In the genomic region with DNA sequence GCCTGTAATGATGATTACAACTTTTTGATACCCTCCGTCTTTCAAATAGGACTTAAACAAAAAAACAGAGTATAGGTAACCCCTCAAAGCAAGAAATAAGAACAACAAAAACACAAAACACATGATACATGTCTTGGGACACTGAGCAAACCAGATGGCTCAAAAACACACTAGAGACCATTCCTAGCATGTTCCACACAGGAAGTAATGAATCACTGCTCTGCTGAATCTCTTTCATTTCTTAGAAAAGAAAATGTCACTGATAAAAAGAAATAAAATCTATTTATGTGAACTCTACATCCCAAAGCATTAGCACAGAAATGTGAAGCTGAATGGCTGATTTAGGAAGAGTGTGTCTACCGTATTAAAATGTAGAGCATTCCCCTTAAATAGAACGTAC, we compare ENCODE assay signal across 21 cellular contexts.
DNase-seq lines count a peak whose midpoint lies in the region; ATAC-seq and TF ChIP-seq lines count a peak whose summit lies in the region.
"Had no signal": no experiment of that assay in that cellular context is flagged by ENCODE, and none has a peak within 500 bp of the region (broad histone marks: within the 10 kb centered on the region; RNA-seq: fewer than 3 reads in every experiment).

No MANE protein-coding gene starts in this region.

- H3K27me3 ChIP-seq in A673 (replicated peaks; ENCODE audit: insufficient read depth, low read depth, low read length, poor library complexity) (no peaks in the 10 kb centered on the region), GM23248 (replicated peaks; ENCODE audit: insufficient read depth) (no peaks in the 10 kb centered on the region), brain microvascular endothelial cell (replicated peaks) (no peaks in the 10 kb centered on the region), foreskin keratinocyte (no peaks in the 10 kb centered on the region)
- H3K27me3 ChIP-seq: gastrocnemius medialis, transverse colon had no signal

- H3K4me3 Mint-ChIP-seq in activated T-cell treated with anti-CD3 and anti-CD28 coated beads, Interleukin-2, amount 50 U/mL, for 24 hours = no peak overlapping the region
- H3K4me3 Mint-ChIP-seq: activated CD4-positive, alpha-beta memory T cell treated with anti-CD3 and anti-CD28 coated beads for 36 hours; CD8-positive, alpha-beta memory T cell; H9; stimulated activated naive B cell treated with anti-CD40 and anti-IgM and Interleukin-4, amounts not matched to agents 10 μg/mL and 1 μg/mL and 100 μg/mL, for 72 hours had no signal

- intact Hi-C loops in A673 (cut with micrococcal nuclease; ENCODE audit: unreplicated experiment) = no loop called here

- H3K27ac ChIP-seq in A673 (ENCODE audit: low read depth, low read length, poor library complexity, severe bottlenecking) (no peak overlapping the region), GM23248 (peak overlapping the region; percentile 16; the same call in 1 of the 2 replicates), brain microvascular endothelial cell (no peak overlapping the region), foreskin keratinocyte (no peak overlapping the region)
- H3K27ac ChIP-seq: gastrocnemius medialis had no signal

- no peak overlapping the region for H3K27ac Mint-ChIP-seq in activated T-cell treated with anti-CD3 and anti-CD28 coated beads, Interleukin-2, amount 50 U/mL, for 24 hours
- H3K27ac Mint-ChIP-seq: activated CD4-positive, alpha-beta memory T cell treated with anti-CD3 and anti-CD28 coated beads for 36 hours; activated naive CD4-positive, alpha-beta T cell treated with anti-CD3 and anti-CD28 coated beads, Interleukin-2, amount 50 U/mL, for 72 hours; CD8-positive, alpha-beta memory T cell; stimulated activated naive B cell treated with anti-CD40 and anti-IgM and Interleukin-4, amounts not matched to agents 10 μg/mL and 1 μg/mL and 100 μg/mL, for 72 hours had no signal

- CTCF ChIA-PET in A673 (lab: Charles Lee) = no interaction called here

- no peaks in the 10 kb centered on the region for H3K9me3 ChIP-seq in A673 (ENCODE audit: low read depth, low read length, poor library complexity, severe bottlenecking)
- H3K9me3 ChIP-seq in GM23248 (ENCODE audit: low read depth) = no peaks in the 10 kb centered on the region
- H3K9me3 ChIP-seq: gastrocnemius medialis, transverse colon had no signal

- no peaks in the 10 kb centered on the region for H3K36me3 ChIP-seq in A673 (ENCODE audit: insufficient read depth, low read length, poor library complexity, severe bottlenecking)
- H3K36me3 ChIP-seq in GM23248 (ENCODE audit: low read depth) = no peaks in the 10 kb centered on the region
- H3K36me3 ChIP-seq in brain microvascular endothelial cell (replicated peaks) = no peaks in the 10 kb centered on the region
- H3K36me3 ChIP-seq: gastrocnemius medialis, transverse colon had no signal

- BruUV-seq in A673 (replicated peaks; lab: Mats Ljungman, UMichigan) = no TSS peak

- H4K20me1 ChIP-seq in GM23248 (ENCODE audit: insufficient read depth) = no peaks in the 10 kb centered on the region

- TF ChIP-seq CTCF in A673 (conservative IDR thresholded peaks at IDR 0.05; ENCODE audit: low read depth, low read length) = no peak
- TF ChIP-seq CTCF in brain microvascular endothelial cell (IDR thresholded peaks at IDR 0.05; ENCODE audit: low read depth, low read length, missing control alignments) = no peak
- TF ChIP-seq CTCF in foreskin keratinocyte (conservative IDR thresholded peaks at IDR 0.05) = no peak

- POLR2A ChIA-PET in A673 (lab: Charles Lee; ENCODE audit: low non-redundant PET) = no interaction called here

- H3K27me3 Mint-ChIP-seq in activated T-cell treated with anti-CD3 and anti-CD28 coated beads, Interleukin-2, amount 50 U/mL, for 24 hours = no peaks in the 10 kb centered on the region
- H3K27me3 Mint-ChIP-seq: activated CD4-positive, alpha-beta memory T cell treated with anti-CD3 and anti-CD28 coated beads for 36 hours; stimulated activated naive B cell treated with anti-CD40 and anti-IgM and Interleukin-4, amounts not matched to agents 10 μg/mL and 1 μg/mL and 100 μg/mL, for 72 hours had no signal

- WGBS in GM23248 (ENCODE audit: low coverage in 1 of 2, low lambda C conversion rate in 2 of 2, missing lambda C conversion rate in 2 of 2), 2 experiments = 26 to 34% methylated on average over 3 of the region's 3 CpGs

- no peaks in the 10 kb centered on the region for H3K9me3 Mint-ChIP-seq in activated T-cell treated with anti-CD3 and anti-CD28 coated beads, Interleukin-2, amount 50 U/mL, for 24 hours
- H3K9me3 Mint-ChIP-seq: activated CD4-positive, alpha-beta memory T cell treated with anti-CD3 and anti-CD28 coated beads for 36 hours; CD8-positive, alpha-beta memory T cell had no signal

- peaks cover 3% of the 10 kb centered on the region; the same call in 1 of the 2 replicates for H3F3A ChIP-seq in GM23248 (ENCODE audit: insufficient read depth)

- no peaks in the 10 kb centered on the region for H3K79me2 ChIP-seq in GM23248 (ENCODE audit: insufficient read depth)

- in situ Hi-C loops in GM23248 (cut with MboI) (no loop called here), brain microvascular endothelial cell (cut with HindIII; ENCODE audit: low pct_ligation_motif_present, low sequenced_read_pairs) (no loop called here)

- H3K4me1 Mint-ChIP-seq in activated T-cell treated with anti-CD3 and anti-CD28 coated beads, Interleukin-2, amount 50 U/mL, for 24 hours (ENCODE audit: low read depth) = no peaks in the 10 kb centered on the region
- H3K4me1 Mint-ChIP-seq: CD8-positive, alpha-beta memory T cell; H9 had no signal

- no peak for ATAC-seq in foreskin keratinocyte
- ATAC-seq: activated naive CD4-positive, alpha-beta T cell treated with anti-CD3 and anti-CD28 coated beads, Interleukin-2, amount 50 U/mL, for 72 hours; left lobe of liver; right cardiac atrium; stimulated activated naive B cell treated with anti-CD40 and anti-IgM and Interleukin-4, amounts not matched to agents 10 μg/mL and 1 μg/mL and 100 μg/mL, for 72 hours had no signal

- H3K4me2 ChIP-seq in GM23248 (ENCODE audit: unreplicated experiment) = peak overlapping the region; percentile 60

- no peaks in the 10 kb centered on the region for H3K36me3 Mint-ChIP-seq in activated T-cell treated with anti-CD3 and anti-CD28 coated beads, Interleukin-2, amount 50 U/mL, for 24 hours (ENCODE audit: low read depth)
- H3K36me3 Mint-ChIP-seq: activated CD4-positive, alpha-beta memory T cell treated with anti-CD3 and anti-CD28 coated beads for 36 hours; activated naive CD4-positive, alpha-beta T cell treated with anti-CD3 and anti-CD28 coated beads, Interleukin-2, amount 50 U/mL, for 72 hours; CD8-positive, alpha-beta memory T cell; stimulated activated naive B cell treated with anti-CD40 and anti-IgM and Interleukin-4, amounts not matched to agents 10 μg/mL and 1 μg/mL and 100 μg/mL, for 72 hours had no signal

- H2AFZ ChIP-seq in GM23248 = peak overlapping the region; percentile 76

- H3K9me2 ChIP-seq in GM23248 (ENCODE audit: insufficient read depth) = no peaks in the 10 kb centered on the region

- no peak overlapping the region for H3K9ac ChIP-seq in GM23248

- DNase-seq in A673 (ENCODE audit: low spot score) (peak; percentile 6), GM23248 (peak; percentile 58), brain microvascular endothelial cell (peak; percentile 18), foreskin keratinocyte (peak; percentile 2 to 24), NCI-H1436 (lab: John Stamatoyannopoulos, UW) (no peak)
- no peak for DNase-seq in activated CD4-positive, alpha-beta T cell treated with anti-CD3 and anti-CD28 coated beads, Interleukin-2, amount 50 U/mL, for 1 hour
- no peak for DNase-seq in activated T-cell treated with anti-CD3 and anti-CD28 coated beads, Interleukin-2, amount 50 U/mL, for 24 hours
- DNase-seq in activated CD8-positive, alpha-beta memory T cell treated with anti-CD3 and anti-CD28 coated beads, Interleukin-2, amount 50 U/mL, for 4 hours = no peak
- DNase-seq: ACHN; activated CD4-positive, alpha-beta memory T cell treated with anti-CD3 and anti-CD28 coated beads for 36 hours; activated T-cell treated with anti-CD3 and anti-CD28 coated beads, Interleukin-2, amount 50 U/mL, for 48 hours; CD8-positive, alpha-beta memory T cell; DMS79; gastrocnemius medialis; H9; NCI-H187 treated with DMSO at 0.1 percent for 48 hours; right cardiac atrium; stimulated activated naive B cell treated with anti-CD40 and anti-IgM and Interleukin-4, amounts not matched to agents 10 μg/mL and 1 μg/mL and 100 μg/mL, for 72 hours; transverse colon had no signal

- H3K4me1 ChIP-seq in A673 (ENCODE audit: insufficient read depth, low read length, poor library complexity, severe bottlenecking) (no peaks in the 10 kb centered on the region), GM23248 (ENCODE audit: insufficient read depth) (peaks cover 7% of the 10 kb centered on the region), foreskin keratinocyte (peaks cover 7% of the 10 kb centered on the region)
- H3K4me1 ChIP-seq: gastrocnemius medialis had no signal

- H3K4me3 ChIP-seq in A673 (ENCODE audit: low read depth, low read length, poor library complexity, severe bottlenecking) (no peak overlapping the region), GM23248 (no peak overlapping the region), brain microvascular endothelial cell (ENCODE audit: low read depth, low read length) (no peak overlapping the region)
- H3K4me3 ChIP-seq: gastrocnemius medialis, transverse colon had no signal

Comparison
In these comparisons a context has a peak if more than half of its experiments do, and no peak if none do; other contexts are left out.
1. DNase-seq: peak in A673 (single experiment), GM23248 (single experiment), brain microvascular endothelial cell (single experiment) and foreskin keratinocyte (2 of 2); none in activated CD4-positive, alpha-beta T cell treated with anti-CD3 and anti-CD28 coated beads, Interleukin-2, amount 50 U/mL, for 1 hour (single experiment), activated T-cell treated with anti-CD3 and anti-CD28 coated beads, Interleukin-2, amount 50 U/mL, for 24 hours (single experiment), activated CD8-positive, alpha-beta memory T cell treated with anti-CD3 and anti-CD28 coated beads, Interleukin-2, amount 50 U/mL, for 4 hours (single experiment) and NCI-H1436 (single experiment).